In genomic region chr18:1056404-1056803, GRCh38 we compare ENCODE assay signal across 7 cellular contexts.
"Had no signal": no experiment of that assay in that cellular context is flagged by ENCODE, and none has a peak within 500 bp of the region (broad histone marks: within the 10 kb centered on the region; RNA-seq: fewer than 3 reads in every experiment).

No MANE protein-coding gene starts in this region.

- FAIRE-seq: HepG2, HTR-8/SVneo had no signal

- DNase-seq: IMR-90, KBM-7, KG1 had no signal

- ATAC-seq: HepG2 had no signal

- H3K27ac ChIP-seq: HL-60, KMS-11 had no signal

- H3K9ac ChIP-seq: KMS-11 had no signal

- H3K4me2 ChIP-seq: KMS-11 had no signal
